ENCODE assay signal across 14 cellular contexts in genomic region chr7:101985646-101986199, GRCh38.
DNase-seq lines count a peak whose midpoint lies in the region; ATAC-seq and TF ChIP-seq lines count a peak whose summit lies in the region.
"Had no signal": no experiment of that assay in that cellular context is flagged by ENCODE, and none has a peak within 500 bp of the region (broad histone marks: within the 10 kb centered on the region; RNA-seq: fewer than 3 reads in every experiment).

No MANE protein-coding gene starts in this region.

- H3K27ac Mint-ChIP-seq in WTC11 = peak overlapping the region; percentile 81
- H3K27ac Mint-ChIP-seq in activated T-cell treated with anti-CD3 and anti-CD28 coated beads, Interleukin-2, amount 50 U/mL, for 24 hours = no peak overlapping the region

- no peak for TF ChIP-seq CTCF in cardiac muscle cell (IDR thresholded peaks at IDR 0.05; ENCODE audit: low read depth, low read length)
- no peak for TF ChIP-seq CTCF in WTC11 (IDR thresholded peaks at IDR 0.05)
- TF ChIP-seq CTCF in WERI-Rb-1 (IDR thresholded peaks at IDR 0.05; ENCODE audit: low read depth, low read length) = no peak

- peaks cover 10% of the 10 kb centered on the region for H3K9me3 Mint-ChIP-seq in WTC11
- H3K9me3 Mint-ChIP-seq in activated T-cell treated with anti-CD3 and anti-CD28 coated beads, Interleukin-2, amount 50 U/mL, for 24 hours = no peaks in the 10 kb centered on the region

- ATAC-seq in Right ventricle myocardium inferior = no peak
- peak; percentile 73 for ATAC-seq in WTC11

- no peaks in the 10 kb centered on the region for H3K27me3 ChIP-seq in cardiac muscle cell
- no peaks in the 10 kb centered on the region for H3K27me3 ChIP-seq in WERI-Rb-1 (ENCODE audit: insufficient read depth, low read depth, severe bottlenecking)

- POLR2A ChIA-PET in WTC11 (lab: Charles Lee) = interaction anchor here (1.4 kb wide), 1 partner anchor 45 kb away, joined by 3 read pairs; no protein-coding TSS in a partner anchor

- H3K4me3 Mint-ChIP-seq in WTC11 = peak overlapping the region; percentile 1; the same call in 1 of the 2 replicates
- H3K4me3 Mint-ChIP-seq in activated T-cell treated with anti-CD3 and anti-CD28 coated beads, Interleukin-2, amount 50 U/mL, for 24 hours = no peak overlapping the region

- no peak overlapping the region for H3K4me3 ChIP-seq in cardiac muscle cell
- no peak overlapping the region for H3K4me3 ChIP-seq in WERI-Rb-1 (ENCODE audit: low read depth, low read length)
- H3K4me3 ChIP-seq: thoracic aorta had no signal

- H3K9me3 ChIP-seq in cardiac muscle cell (ENCODE audit: low read depth) (no peaks in the 10 kb centered on the region), WERI-Rb-1 (ENCODE audit: severe bottlenecking) (peaks cover 2% of the 10 kb centered on the region)
- H3K9me3 ChIP-seq: thoracic aorta had no signal

- DNase-seq in cardiac muscle cell (ENCODE audit: low read depth in 1 of 2, low spot score in 1 of 2) = peak in 1 of 2 donors; percentile 65
- DNase-seq in Right ventricle myocardium inferior (ENCODE audit: missing footprints) = no peak
- DNase-seq in WTC11 (ENCODE audit: low spot score) = no peak
- DNase-seq in islet precursor cell = peak; percentile 76
- no peak for DNase-seq in SK-N-DZ (ENCODE audit: low spot score)
- DNase-seq in WERI-Rb-1 = no peak
- no peak for DNase-seq in NCI-H345 treated with DMSO at 0.1 percent for 48 hours (lab: John Stamatoyannopoulos, UW; ENCODE audit: unreplicated experiment)
- no peak for DNase-seq in activated T-cell treated with anti-CD3 and anti-CD28 coated beads, Interleukin-2, amount 50 U/mL, for 24 hours
- DNase-seq: activated naive CD4-positive, alpha-beta T cell treated with anti-CD3 and anti-CD28 coated beads, Interleukin-2, amount 50 U/mL, for 16 hours; COR-L47; MM.1S; NCI-H526 treated with DMSO at 0.1 percent for 48 hours; stimulated activated CD4-positive, alpha-beta T cell treated with anti-CD3 and anti-CD28 coated beads, Interleukin-12 subunit alpha, Interleukin-12 subunit beta, amount 100 ng/mL, for 4 hours had no signal

- peaks cover 17% of the 10 kb centered on the region for H3K4me1 ChIP-seq in cardiac muscle cell (ENCODE audit: low read depth)

- CTCF ChIA-PET in WTC11 (lab: Charles Lee) = interaction anchor here (0.6 to 1.5 kb wide), 6 partner anchors 45 to 162 kb away, joined by 3 to 4 read pairs (median 3); no protein-coding TSS in a partner anchor

- H3K4me1 Mint-ChIP-seq in WTC11 = peaks cover 48% of the 10 kb centered on the region
- H3K4me1 Mint-ChIP-seq in activated T-cell treated with anti-CD3 and anti-CD28 coated beads, Interleukin-2, amount 50 U/mL, for 24 hours (ENCODE audit: low read depth) = peaks cover 38% of the 10 kb centered on the region

- intact Hi-C loops in Right ventricle myocardium inferior (cut with DNase I) = no loop called here

- no peaks in the 10 kb centered on the region for H3K36me3 ChIP-seq in cardiac muscle cell
- H3K36me3 ChIP-seq in WERI-Rb-1 = no peaks in the 10 kb centered on the region
- H3K36me3 ChIP-seq: thoracic aorta had no signal

- peak overlapping the region; percentile 81 for H3K27ac ChIP-seq in cardiac muscle cell
- no peak overlapping the region for H3K27ac ChIP-seq in WERI-Rb-1
- H3K27ac ChIP-seq: thoracic aorta had no signal

- H3K36me3 Mint-ChIP-seq in WTC11 = peaks cover 13% of the 10 kb centered on the region
- H3K36me3 Mint-ChIP-seq in activated T-cell treated with anti-CD3 and anti-CD28 coated beads, Interleukin-2, amount 50 U/mL, for 24 hours (ENCODE audit: low read depth) = peaks cover 11% of the 10 kb centered on the region

- no peaks in the 10 kb centered on the region for H3K27me3 Mint-ChIP-seq in WTC11 (ENCODE audit: low read depth)
- H3K27me3 Mint-ChIP-seq in activated T-cell treated with anti-CD3 and anti-CD28 coated beads, Interleukin-2, amount 50 U/mL, for 24 hours = no peaks in the 10 kb centered on the region

TF ChIP-seq in WTC11, 78 proteins besides CTCF, POLR2A, EP300 and RAD21 (continues in another document):
- TF ChIP-seq, protein P1, sequence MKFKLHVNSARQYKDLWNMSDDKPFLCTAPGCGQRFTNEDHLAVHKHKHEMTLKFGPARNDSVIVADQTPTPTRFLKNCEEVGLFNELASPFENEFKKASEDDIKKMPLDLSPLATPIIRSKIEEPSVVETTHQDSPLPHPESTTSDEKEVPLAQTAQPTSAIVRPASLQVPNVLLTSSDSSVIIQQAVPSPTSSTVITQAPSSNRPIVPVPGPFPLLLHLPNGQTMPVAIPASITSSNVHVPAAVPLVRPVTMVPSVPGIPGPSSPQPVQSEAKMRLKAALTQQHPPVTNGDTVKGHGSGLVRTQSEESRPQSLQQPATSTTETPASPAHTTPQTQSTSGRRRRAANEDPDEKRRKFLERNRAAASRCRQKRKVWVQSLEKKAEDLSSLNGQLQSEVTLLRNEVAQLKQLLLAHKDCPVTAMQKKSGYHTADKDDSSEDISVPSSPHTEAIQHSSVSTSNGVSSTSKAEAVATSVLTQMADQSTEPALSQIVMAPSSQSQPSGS (CRISPR knock-in tag; IDR thresholded peaks at IDR 0.05; ENCODE audit: borderline replicate concordance, low read depth) = no peak
- no peak for TF ChIP-seq TCF7 (CRISPR knock-in tag; IDR thresholded peaks at IDR 0.05; ENCODE audit: low read depth)
- TF ChIP-seq, protein P2, sequence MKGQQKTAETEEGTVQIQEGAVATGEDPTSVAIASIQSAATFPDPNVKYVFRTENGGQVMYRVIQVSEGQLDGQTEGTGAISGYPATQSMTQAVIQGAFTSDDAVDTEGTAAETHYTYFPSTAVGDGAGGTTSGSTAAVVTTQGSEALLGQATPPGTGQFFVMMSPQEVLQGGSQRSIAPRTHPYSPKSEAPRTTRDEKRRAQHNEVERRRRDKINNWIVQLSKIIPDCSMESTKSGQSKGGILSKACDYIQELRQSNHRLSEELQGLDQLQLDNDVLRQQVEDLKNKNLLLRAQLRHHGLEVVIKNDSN (CRISPR knock-in tag; IDR thresholded peaks at IDR 0.05) = no peak
- no peak for TF ChIP-seq EMX1 (CRISPR knock-in tag; IDR thresholded peaks at IDR 0.05)
- TF ChIP-seq E2F1 (CRISPR knock-in tag; IDR thresholded peaks at IDR 0.05) = no peak
- TF ChIP-seq ATF1 (CRISPR knock-in tag; IDR thresholded peaks at IDR 0.05) = no peak
- TF ChIP-seq, protein P3, sequence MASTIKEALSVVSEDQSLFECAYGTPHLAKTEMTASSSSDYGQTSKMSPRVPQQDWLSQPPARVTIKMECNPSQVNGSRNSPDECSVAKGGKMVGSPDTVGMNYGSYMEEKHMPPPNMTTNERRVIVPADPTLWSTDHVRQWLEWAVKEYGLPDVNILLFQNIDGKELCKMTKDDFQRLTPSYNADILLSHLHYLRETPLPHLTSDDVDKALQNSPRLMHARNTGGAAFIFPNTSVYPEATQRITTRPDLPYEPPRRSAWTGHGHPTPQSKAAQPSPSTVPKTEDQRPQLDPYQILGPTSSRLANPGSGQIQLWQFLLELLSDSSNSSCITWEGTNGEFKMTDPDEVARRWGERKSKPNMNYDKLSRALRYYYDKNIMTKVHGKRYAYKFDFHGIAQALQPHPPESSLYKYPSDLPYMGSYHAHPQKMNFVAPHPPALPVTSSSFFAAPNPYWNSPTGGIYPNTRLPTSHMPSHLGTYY (CRISPR knock-in tag; IDR thresholded peaks at IDR 0.05) = no peak
- TF ChIP-seq, protein P4, sequence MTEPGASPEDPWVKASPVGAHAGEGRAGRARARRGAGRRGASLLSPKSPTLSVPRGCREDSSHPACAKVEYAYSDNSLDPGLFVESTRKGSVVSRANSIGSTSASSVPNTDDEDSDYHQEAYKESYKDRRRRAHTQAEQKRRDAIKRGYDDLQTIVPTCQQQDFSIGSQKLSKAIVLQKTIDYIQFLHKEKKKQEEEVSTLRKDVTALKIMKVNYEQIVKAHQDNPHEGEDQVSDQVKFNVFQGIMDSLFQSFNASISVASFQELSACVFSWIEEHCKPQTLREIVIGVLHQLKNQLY (CRISPR knock-in tag; IDR thresholded peaks at IDR 0.05) = no peak
- TF ChIP-seq NR3C1 (CRISPR knock-in tag; conservative IDR thresholded peaks at IDR 0.05; ENCODE audit: low read depth) = no peak
- no peak for TF ChIP-seq NR1H2 (CRISPR knock-in tag; IDR thresholded peaks at IDR 0.05)
- no peak for TF ChIP-seq AFF4 (CRISPR knock-in tag; IDR thresholded peaks at IDR 0.05; ENCODE audit: borderline replicate concordance)
- TF ChIP-seq SP1 (CRISPR knock-in tag; conservative IDR thresholded peaks at IDR 0.05) = no peak
